In genomic region chr2:43133708-43134570, GRCh38 we compare ENCODE assay signal across 8 cellular contexts.
DNase-seq lines count a peak whose midpoint lies in the region; ATAC-seq and TF ChIP-seq lines count a peak whose summit lies in the region.

No MANE protein-coding gene starts in this region.

- H2AFZ ChIP-seq in neural progenitor cell (replicated peaks): no peak overlapping the region

- H3K79me2 ChIP-seq in neural progenitor cell (ENCODE audit: low read depth): no peaks in the 10 kb centered on the region

- H3K4me2 ChIP-seq in neural progenitor cell: no peak overlapping the region

- no peak overlapping the region for H3K9ac ChIP-seq in neural progenitor cell

- POLR2A ChIA-PET in T-cell (lab: Charles Lee): interaction anchor here (0.6 to 3.6 kb wide), 11 partner anchors 41 to 95 kb away, joined by 3 to 27 read pairs (median 5); partner anchors contain the start of gene ZFP36L2 (in 1 of the 2)

- H3K9me3 Mint-ChIP-seq in T-cell: no peaks in the 10 kb centered on the region
- no peaks in the 10 kb centered on the region for H3K9me3 Mint-ChIP-seq in activated naive CD4-positive, alpha-beta T cell treated with anti-CD3 and anti-CD28 coated beads, Interleukin-2, amount 50 U/mL, for 72 hours
- H3K9me3 Mint-ChIP-seq in neural progenitor cell: no peaks in the 10 kb centered on the region

- H3F3A ChIP-seq in neural progenitor cell (ENCODE audit: low read depth): peaks cover 33% of the 10 kb centered on the region

- H3K27ac ChIP-seq in neural progenitor cell: no peak overlapping the region

- TF ChIP-seq CTCF in neural progenitor cell (IDR thresholded peaks at IDR 0.05): no peak

- H4K20me1 ChIP-seq in neural progenitor cell (ENCODE audit: low read depth): no peaks in the 10 kb centered on the region

- no peaks in the 10 kb centered on the region for H3K36me3 ChIP-seq in neural progenitor cell

- peak overlapping the region; percentile 99 to 100 for H3K27ac Mint-ChIP-seq in T-cell
- H3K27ac Mint-ChIP-seq in activated naive CD4-positive, alpha-beta T cell treated with anti-CD3 and anti-CD28 coated beads, Interleukin-2, amount 50 U/mL, for 72 hours: peak overlapping the region; percentile 70 to 95
- peak overlapping the region; percentile 10 for H3K27ac Mint-ChIP-seq in neural progenitor cell

- H3K4me3 Mint-ChIP-seq in T-cell (peak overlapping the region; percentile 54 to 67 (median 63)), neural progenitor cell (no peak overlapping the region)

- H3K4me1 ChIP-seq in neural progenitor cell: peaks cover 45% of the 10 kb centered on the region

- CTCF ChIA-PET in T-cell (lab: Charles Lee): interaction anchor here (0.5 to 3.6 kb wide), 14 partner anchors 25 to 1068 kb away, joined by 3 to 20 read pairs (median 4); no protein-coding TSS in a partner anchor

- ATAC-seq in GM19043 (IDR thresholded peaks at IDR 0.05; ENCODE audit: low read depth, unreplicated experiment): peak; percentile 30
- peak; percentile 53 to 57 (median 56) for ATAC-seq in T-cell (replicated peaks in 1 of 4)
- ATAC-seq in activated naive CD4-positive, alpha-beta T cell treated with anti-CD3 and anti-CD28 coated beads, Interleukin-2, amount 50 U/mL, for 72 hours: peak; percentile 47 to 55
- no peak for ATAC-seq in HG03135 (IDR thresholded peaks at IDR 0.05; ENCODE audit: unreplicated experiment)

- H3K4me1 Mint-ChIP-seq in T-cell: peaks cover 96 to 98% (median 97%) of the 10 kb centered on the region in 3 donors
- peaks cover 61% of the 10 kb centered on the region for H3K4me1 Mint-ChIP-seq in neural progenitor cell

- H3K27me3 ChIP-seq in neural progenitor cell: no peaks in the 10 kb centered on the region

- no peak overlapping the region for H3K4me3 ChIP-seq in neural progenitor cell

- H3K9me3 ChIP-seq in neural progenitor cell (ENCODE audit: low read depth): no peaks in the 10 kb centered on the region

- H3K27me3 Mint-ChIP-seq in T-cell: no peaks in the 10 kb centered on the region
- peaks cover 7% of the 10 kb centered on the region for H3K27me3 Mint-ChIP-seq in neural progenitor cell (ENCODE audit: insufficient read depth, low read depth)

- H3K36me3 Mint-ChIP-seq in T-cell (no peaks in the 10 kb centered on the region), neural progenitor cell (no peaks in the 10 kb centered on the region)
- peaks cover 0 to 15% of the 10 kb centered on the region in 2 donors for H3K36me3 Mint-ChIP-seq in activated naive CD4-positive, alpha-beta T cell treated with anti-CD3 and anti-CD28 coated beads, Interleukin-2, amount 50 U/mL, for 72 hours

- DNase-seq in T-cell: peak; percentile 76 to 94 (median 88)
- DNase-seq in activated naive CD4-positive, alpha-beta T cell treated with anti-CD3 and anti-CD28 coated beads, Interleukin-2, amount 50 U/mL, for 72 hours (ENCODE audit: low spot score in 2 of 2): peak; percentile 63 to 74
- DNase-seq in neural progenitor cell (ENCODE audit: low spot score): no peak
- no peak for DNase-seq in NCI-H1092 treated with DMSO at 0.1 percent for 48 hours (lab: John Stamatoyannopoulos, UW)
- no peak for DNase-seq in NCI-H1105 treated with DMSO at 0.1 percent for 48 hours (lab: John Stamatoyannopoulos, UW)
- DNase-seq in LoVo (ENCODE audit: low spot score): no peak

Comparison
In these comparisons a context has a peak if more than half of its experiments do, and no peak if none do; other contexts are left out.
1. DNase-seq: peak in T-cell (34 of 34) and activated naive CD4-positive, alpha-beta T cell treated with anti-CD3 and anti-CD28 coated beads, Interleukin-2, amount 50 U/mL, for 72 hours (2 of 2); none in neural progenitor cell (single experiment), NCI-H1092 treated with DMSO at 0.1 percent for 48 hours (single experiment), NCI-H1105 treated with DMSO at 0.1 percent for 48 hours (single experiment) and LoVo (single experiment).
2. H3K27ac Mint-ChIP-seq: peak in every context shown above with its lines; median percentile 100 in T-cell; 82 in activated naive CD4-positive, alpha-beta T cell treated with anti-CD3 and anti-CD28 coated beads, Interleukin-2, amount 50 U/mL, for 72 hours; 10 in neural progenitor cell.